In the genomic region with DNA sequence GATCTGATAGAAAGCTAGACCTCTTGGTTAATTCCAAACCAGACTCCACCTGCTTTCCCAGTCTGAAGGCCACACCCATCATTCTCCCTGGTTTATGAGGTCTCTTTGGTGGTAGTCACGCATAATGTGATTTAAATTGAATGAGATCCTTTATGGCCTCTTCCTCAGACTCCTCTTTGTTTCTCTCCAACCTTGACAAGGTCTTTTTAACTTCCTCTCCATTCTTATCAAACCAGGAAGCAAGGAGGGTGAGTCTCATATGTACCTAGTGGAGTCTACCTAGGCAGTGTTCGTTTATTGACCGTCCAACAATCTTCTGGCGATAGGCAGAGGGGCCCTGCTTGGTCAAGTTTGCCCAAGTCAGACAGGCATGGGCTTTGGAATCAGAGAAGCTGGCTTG, we compare ENCODE assay signal across 28 cellular contexts.
DNase-seq lines count a peak whose midpoint lies in the region; TF ChIP-seq lines count a peak whose summit lies in the region.
"Had no signal": no experiment of that assay in that cellular context is flagged by ENCODE, and none has a peak within 500 bp of the region (broad histone marks: within the 10 kb centered on the region; RNA-seq: fewer than 3 reads in every experiment).

No MANE protein-coding gene starts in this region.

- no peaks in the 10 kb centered on the region for H3K9me3 Mint-ChIP-seq in activated T-helper 2 cell treated with anti-CD3 and anti-CD28 coated beads, Interferon-gamma antibody, Interleukin-2, Interleukin-4, amounts not matched to agents 10 μg/mL and 5 μg/mL and 100 μg/mL, durations not matched to agents 14 hours and 24 hours and 36 hours
- H3K9me3 Mint-ChIP-seq: activated CD4-positive, alpha-beta T cell treated with anti-CD3 and anti-CD28 coated beads, Interleukin-2, amount 10 ng/mL, durations not matched to agents 7 days and 5 days; activated naive CD8-positive, alpha-beta T cell treated with anti-CD3 and anti-CD28 coated beads, Interleukin-2, amount 10 ng/mL, durations not matched to agents 7 days and 5 days; naive B cell; T-cell; WTC11 had no signal

- peak; percentile 55 for DNase-seq in DMS153 treated with DMSO at 0.1 percent for 48 hours (lab: John Stamatoyannopoulos, UW; ENCODE audit: unreplicated experiment)
- peak; percentile 76 for DNase-seq in colonic mucosa
- peak; percentile 27 for DNase-seq in renal cortical epithelial cell (ENCODE audit: low read depth)
- no peak for DNase-seq in NCI-H2081 (lab: John Stamatoyannopoulos, UW)
- DNase-seq in activated T-helper 2 cell treated with anti-CD3 and anti-CD28 coated beads, Interferon-gamma antibody, Interleukin-2, Interleukin-4, amounts not matched to agents 10 μg/mL and 5 μg/mL and 100 μg/mL, durations not matched to agents 14 hours and 24 hours and 36 hours (ENCODE audit: low spot score), result no peak
- DNase-seq in occipital lobe (lab: John Stamatoyannopoulos, UW), result no peak
- DNase-seq: activated CD4-positive, alpha-beta T cell treated with anti-CD3 and anti-CD28 coated beads, Interleukin-2, amount 10 ng/mL, durations not matched to agents 7 days and 5 days; activated effector memory CD4-positive, alpha-beta T cell treated with anti-CD3 and anti-CD28 coated beads, Interleukin-2, amount 50 U/mL, for 16 hours; activated naive CD8-positive, alpha-beta T cell treated with anti-CD3 and anti-CD28 coated beads, Interleukin-2, amount 10 ng/mL, durations not matched to agents 7 days and 5 days; aorta; caudate nucleus; COR-L47; DMS79; effector memory CD8-positive, alpha-beta T cell; GDM1; Kasumi-1; left ventricle myocardium inferior; naive B cell; NCI-H1694; stimulated activated CD4-positive, alpha-beta T cell treated with anti-CD3 and anti-CD28 coated beads, Interleukin-12 subunit alpha, Interleukin-12 subunit beta, amount 100 ng/mL, for 4 hours; stimulated activated CD4-positive, alpha-beta T cell treated with anti-CD3 and anti-CD28 coated beads, Interleukin-4, amount 100 ng/mL, for 1 hour; T-cell had no signal

- intact Hi-C loops in colonic mucosa (cut with DNase I), result no loop called here
- intact Hi-C loops in activated T-helper 2 cell treated with anti-CD3 and anti-CD28 coated beads, Interferon-gamma antibody, Interleukin-2, Interleukin-4, amounts not matched to agents 10 μg/mL and 5 μg/mL and 100 μg/mL, durations not matched to agents 14 hours and 24 hours and 36 hours (cut with micrococcal nuclease), result no loop called here

- no peaks in the 10 kb centered on the region for H3K9me2 ChIP-seq in Loucy (replicated peaks; ENCODE audit: low read depth, low read length)

- no peaks in the 10 kb centered on the region for H3K4me1 Mint-ChIP-seq in activated T-helper 2 cell treated with anti-CD3 and anti-CD28 coated beads, Interferon-gamma antibody, Interleukin-2, Interleukin-4, amounts not matched to agents 10 μg/mL and 5 μg/mL and 100 μg/mL, durations not matched to agents 14 hours and 24 hours and 36 hours (ENCODE audit: low read depth)
- H3K4me1 Mint-ChIP-seq: activated CD4-positive, alpha-beta T cell treated with anti-CD3 and anti-CD28 coated beads, Interleukin-2, amount 10 ng/mL, durations not matched to agents 7 days and 5 days; activated naive CD8-positive, alpha-beta T cell treated with anti-CD3 and anti-CD28 coated beads, Interleukin-2, amount 10 ng/mL, durations not matched to agents 7 days and 5 days; naive B cell; T-cell had no signal

- H3K4me2 ChIP-seq in Loucy (ENCODE audit: low read depth, low read length, poor library complexity, severe bottlenecking), result peak overlapping the region; percentile 45

- H3K36me3 Mint-ChIP-seq in activated T-helper 2 cell treated with anti-CD3 and anti-CD28 coated beads, Interferon-gamma antibody, Interleukin-2, Interleukin-4, amounts not matched to agents 10 μg/mL and 5 μg/mL and 100 μg/mL, durations not matched to agents 14 hours and 24 hours and 36 hours (ENCODE audit: low read depth), result no peaks in the 10 kb centered on the region
- H3K36me3 Mint-ChIP-seq: activated naive CD8-positive, alpha-beta T cell treated with anti-CD3 and anti-CD28 coated beads, Interleukin-2, amount 10 ng/mL, durations not matched to agents 7 days and 5 days; naive B cell; T-cell; WTC11 had no signal

- no peak for TF ChIP-seq CTCF in Loucy (conservative IDR thresholded peaks at IDR 0.05; ENCODE audit: low read length)
- no peak for TF ChIP-seq CTCF in colonic mucosa (IDR thresholded peaks at IDR 0.05)

- H3K36me3 ChIP-seq in Loucy (ENCODE audit: insufficient read depth, low read length), result no peaks in the 10 kb centered on the region
- H3K36me3 ChIP-seq in colonic mucosa, result no peaks in the 10 kb centered on the region
- H3K36me3 ChIP-seq: left ventricle myocardium inferior, neutrophil, prostate gland, SJCRH30 had no signal

- no peak overlapping the region for H3K4me3 Mint-ChIP-seq in activated T-helper 2 cell treated with anti-CD3 and anti-CD28 coated beads, Interferon-gamma antibody, Interleukin-2, Interleukin-4, amounts not matched to agents 10 μg/mL and 5 μg/mL and 100 μg/mL, durations not matched to agents 14 hours and 24 hours and 36 hours (ENCODE audit: low read depth)
- H3K4me3 Mint-ChIP-seq: activated CD4-positive, alpha-beta T cell treated with anti-CD3 and anti-CD28 coated beads, Interleukin-2, amount 10 ng/mL, durations not matched to agents 7 days and 5 days; activated naive CD8-positive, alpha-beta T cell treated with anti-CD3 and anti-CD28 coated beads, Interleukin-2, amount 10 ng/mL, durations not matched to agents 7 days and 5 days; effector memory CD8-positive, alpha-beta T cell; naive B cell; T-cell; WTC11 had no signal

- H3K27ac ChIP-seq in colonic mucosa, result peak overlapping the region; percentile 70
- H3K27ac ChIP-seq: C4-2B, left ventricle myocardium inferior, neutrophil, prostate gland, SJCRH30 had no signal

- peak overlapping the region; percentile 1 for H3K4me3 ChIP-seq in Loucy (ENCODE audit: low read length, poor library complexity, severe bottlenecking)
- no peak overlapping the region for H3K4me3 ChIP-seq in colonic mucosa
- H3K4me3 ChIP-seq: left ventricle myocardium inferior, prostate gland, SJCRH30 had no signal

- H3K9ac ChIP-seq in Loucy (ENCODE audit: low read depth, low read length, poor library complexity, severe bottlenecking), result no peak overlapping the region
- peak overlapping the region in 1 of 2 donors; percentile 3 for H3K9ac ChIP-seq in colonic mucosa (ENCODE audit: low read depth in 2 of 2, low read length in 2 of 2)

- H3K27me3 Mint-ChIP-seq in activated T-helper 2 cell treated with anti-CD3 and anti-CD28 coated beads, Interferon-gamma antibody, Interleukin-2, Interleukin-4, amounts not matched to agents 10 μg/mL and 5 μg/mL and 100 μg/mL, durations not matched to agents 14 hours and 24 hours and 36 hours (ENCODE audit: low read depth), result no peaks in the 10 kb centered on the region
- H3K27me3 Mint-ChIP-seq: activated CD4-positive, alpha-beta T cell treated with anti-CD3 and anti-CD28 coated beads, Interleukin-2, amount 10 ng/mL, durations not matched to agents 7 days and 5 days; activated naive CD8-positive, alpha-beta T cell treated with anti-CD3 and anti-CD28 coated beads, Interleukin-2, amount 10 ng/mL, durations not matched to agents 7 days and 5 days; effector memory CD8-positive, alpha-beta T cell; naive B cell; T-cell had no signal

- H2AFZ ChIP-seq in Loucy (ENCODE audit: low read length), result no peak overlapping the region

- H3K4me1 ChIP-seq in Loucy (ENCODE audit: insufficient read depth, low read length, poor library complexity, severe bottlenecking) (peaks cover 61% of the 10 kb centered on the region), colonic mucosa (peaks cover 3% of the 10 kb centered on the region)
- H3K4me1 ChIP-seq: prostate gland, SJCRH30 had no signal

- H4K20me1 ChIP-seq in Loucy (ENCODE audit: insufficient read depth, low read length, poor library complexity, severe bottlenecking), result no peaks in the 10 kb centered on the region

- H3K9me3 ChIP-seq in Loucy (ENCODE audit: insufficient read depth, low read depth, low read length), result no peaks in the 10 kb centered on the region
- no peaks in the 10 kb centered on the region for H3K9me3 ChIP-seq in colonic mucosa
- H3K9me3 ChIP-seq: left ventricle myocardium inferior, neutrophil, prostate gland, SJCRH30 had no signal

- no peak overlapping the region for H3K27ac Mint-ChIP-seq in activated T-helper 2 cell treated with anti-CD3 and anti-CD28 coated beads, Interferon-gamma antibody, Interleukin-2, Interleukin-4, amounts not matched to agents 10 μg/mL and 5 μg/mL and 100 μg/mL, durations not matched to agents 14 hours and 24 hours and 36 hours
- H3K27ac Mint-ChIP-seq: activated CD4-positive, alpha-beta T cell treated with anti-CD3 and anti-CD28 coated beads, Interleukin-2, amount 10 ng/mL, durations not matched to agents 7 days and 5 days; activated naive CD8-positive, alpha-beta T cell treated with anti-CD3 and anti-CD28 coated beads, Interleukin-2, amount 10 ng/mL, durations not matched to agents 7 days and 5 days; effector memory CD8-positive, alpha-beta T cell; naive B cell; T-cell; WTC11 had no signal

- no peaks in the 10 kb centered on the region for H3K79me2 ChIP-seq in Loucy (ENCODE audit: insufficient read depth, low read length)

- H3F3A ChIP-seq in Loucy (ENCODE audit: low read depth), result no peaks in the 10 kb centered on the region

- H3K27me3 ChIP-seq in Loucy (ENCODE audit: insufficient read depth, low read length, poor library complexity, severe bottlenecking), result no peaks in the 10 kb centered on the region
- H3K27me3 ChIP-seq in colonic mucosa, result no peaks in the 10 kb centered on the region
- H3K27me3 ChIP-seq: neutrophil had no signal

Comparison
In these comparisons a context has a peak if more than half of its experiments do, and no peak if none do; other contexts are left out.
1. DNase-seq: peak in DMS153 treated with DMSO at 0.1 percent for 48 hours (single experiment), colonic mucosa (single experiment) and renal cortical epithelial cell (single experiment); none in NCI-H2081 (0 of 2), activated T-helper 2 cell treated with anti-CD3 and anti-CD28 coated beads, Interferon-gamma antibody, Interleukin-2, Interleukin-4, amounts not matched to agents 10 μg/mL and 5 μg/mL and 100 μg/mL, durations not matched to agents 14 hours and 24 hours and 36 hours (single experiment) and occipital lobe (single experiment).